8 cellular contexts compared by ENCODE assay signal in the genomic region with DNA sequence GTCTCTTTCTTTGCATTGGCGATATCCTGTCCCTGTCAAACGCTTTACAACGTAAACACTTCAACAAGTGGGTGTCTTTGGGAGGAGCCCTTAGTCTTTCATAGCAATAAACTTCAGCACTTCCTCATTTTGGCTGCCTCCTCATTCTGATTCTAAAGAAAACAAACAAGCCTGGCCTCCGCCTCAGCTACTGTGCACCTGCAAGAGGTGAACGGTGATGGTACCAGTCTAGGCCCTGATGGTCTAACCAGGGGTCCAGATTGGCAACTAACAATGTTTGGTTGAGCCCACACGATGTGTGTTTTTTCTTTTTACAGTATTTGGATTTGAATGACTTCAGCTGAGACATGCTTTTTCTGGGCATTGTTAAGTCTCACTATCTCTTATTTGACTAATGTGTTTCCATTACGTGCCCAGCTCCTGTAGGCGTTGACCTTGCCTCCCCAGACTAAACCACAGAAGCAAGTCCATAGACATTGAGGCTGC. TPM values are rescaled to one million over a fixed set of nuclear protein-coding genes. Genes with fewer than 3 reads are reported as not detected.
A peak's percentile ranks its signal among the peaks of the same experiment; 100 is the strongest.
DNase-seq lines count a peak whose midpoint lies in the region; ATAC-seq and TF ChIP-seq lines count a peak whose summit lies in the region.

No MANE protein-coding gene starts in this region.

- no peak for TF ChIP-seq CTCF in A673 (conservative IDR thresholded peaks at IDR 0.05; ENCODE audit: low read depth, low read length)

- no peaks in the 10 kb centered on the region for H3K27me3 ChIP-seq in A673 (replicated peaks; ENCODE audit: insufficient read depth, low read depth, low read length, poor library complexity)

- H3K27ac Mint-ChIP-seq in activated CD4-positive, alpha-beta memory T cell treated with anti-CD3 and anti-CD28 coated beads, Interleukin-2, amount 10 ng/mL, durations not matched to agents 7 days and 5 days = peak overlapping the region; percentile 31

- no peaks in the 10 kb centered on the region for H3K36me3 Mint-ChIP-seq in activated CD4-positive, alpha-beta memory T cell treated with anti-CD3 and anti-CD28 coated beads, Interleukin-2, amount 10 ng/mL, durations not matched to agents 7 days and 5 days (ENCODE audit: low read depth)

- no peaks in the 10 kb centered on the region for H3K27me3 Mint-ChIP-seq in activated CD4-positive, alpha-beta memory T cell treated with anti-CD3 and anti-CD28 coated beads, Interleukin-2, amount 10 ng/mL, durations not matched to agents 7 days and 5 days

- H3K4me3 ChIP-seq in A673 (ENCODE audit: low read depth, low read length, poor library complexity, severe bottlenecking) = no peak overlapping the region

- H3K4me1 Mint-ChIP-seq in activated CD4-positive, alpha-beta memory T cell treated with anti-CD3 and anti-CD28 coated beads, Interleukin-2, amount 10 ng/mL, durations not matched to agents 7 days and 5 days = peaks cover 8% of the 10 kb centered on the region

- H3K4me1 ChIP-seq in A673 (ENCODE audit: insufficient read depth, low read length, poor library complexity, severe bottlenecking) = peaks cover 8% of the 10 kb centered on the region

- POLR2A ChIA-PET in activated CD4-positive, alpha-beta memory T cell treated with anti-CD3 and anti-CD28 coated beads, Interleukin-2, amount 10 ng/mL, durations not matched to agents 7 days and 5 days (lab: Charles Lee) = no interaction called here
- POLR2A ChIA-PET in A673 (lab: Charles Lee; ENCODE audit: low non-redundant PET) = no interaction called here

- H3K4me3 Mint-ChIP-seq in activated CD4-positive, alpha-beta memory T cell treated with anti-CD3 and anti-CD28 coated beads, Interleukin-2, amount 10 ng/mL, durations not matched to agents 7 days and 5 days = no peak overlapping the region

- H3K9me3 ChIP-seq in A673 (ENCODE audit: low read depth, low read length, poor library complexity, severe bottlenecking) = no peaks in the 10 kb centered on the region

- CTCF ChIA-PET in activated CD4-positive, alpha-beta memory T cell treated with anti-CD3 and anti-CD28 coated beads, Interleukin-2, amount 10 ng/mL, durations not matched to agents 7 days and 5 days (lab: Charles Lee) = interaction anchor here (1.1 to 1.5 kb wide), 2 partner anchors 12 to 278 kb away, joined by 3 to 4 read pairs; no protein-coding TSS in a partner anchor
- CTCF ChIA-PET in A673 (lab: Charles Lee) = no interaction called here

- no peak overlapping the region for H3K27ac ChIP-seq in A673 (ENCODE audit: low read depth, low read length, poor library complexity, severe bottlenecking)

- DNase-seq in Daoy (ENCODE audit: low read depth) (peak; percentile 29), cardiac septum (ENCODE audit: low spot score) (no peak), C1 segment of cervical spinal cord (lab: John Stamatoyannopoulos, UW) (no peak), A673 (ENCODE audit: low spot score) (no peak)
- DNase-seq in activated CD4-positive, alpha-beta memory T cell treated with anti-CD3 and anti-CD28 coated beads, Interleukin-2, amount 10 ng/mL, durations not matched to agents 7 days and 5 days = no peak
- DNase-seq in stimulated activated naive CD4-positive, alpha-beta T cell treated with Interleukin-2 at 50 U/mL for 16 hours (lab: John Stamatoyannopoulos, UW) = peak; percentile 4

- H3K9me3 Mint-ChIP-seq in activated CD4-positive, alpha-beta memory T cell treated with anti-CD3 and anti-CD28 coated beads, Interleukin-2, amount 10 ng/mL, durations not matched to agents 7 days and 5 days = no peaks in the 10 kb centered on the region

- no peaks in the 10 kb centered on the region for H3K36me3 ChIP-seq in A673 (ENCODE audit: insufficient read depth, low read length, poor library complexity, severe bottlenecking)

- intact Hi-C loops in cardiac septum (cut with DNase I) (no loop called here), A673 (cut with micrococcal nuclease; ENCODE audit: unreplicated experiment) (no loop called here)

- BruUV-seq in A673 (replicated peaks; lab: Mats Ljungman, UMichigan) = no TSS peak

- ATAC-seq in GM21515 (IDR thresholded peaks at IDR 0.05; ENCODE audit: unreplicated experiment) = peak; percentile 93
- ATAC-seq in HG03575 (IDR thresholded peaks at IDR 0.05; ENCODE audit: extremely low read depth, insufficient number of reproducible peaks, low FRiP score, unreplicated experiment) = peak; percentile 93

RNA-seq across cellular contexts. Expression of gene CUL3, which starts 53.2 kb away (rescaled TPM):
- total RNA-seq in Daoy (2014; rRNA removed; shearing (Covaris generic)) = 69.8 and 79.8 TPM in 2 replicates
- total RNA-seq in activated CD4-positive, alpha-beta memory T cell treated with anti-CD3 and anti-CD28 coated beads, Interleukin-2, amount 10 ng/mL, durations not matched to agents 7 days and 5 days = 10 to 100 TPM; 66.9 to 72.7 TPM
- total RNA-seq in cardiac septum (66.0 TPM), A673 (2021) (137 and 140 TPM in 2 replicates)

Comparison
In these comparisons a context has a peak if more than half of its experiments do, and no peak if none do; other contexts are left out.
1. DNase-seq: peak in Daoy (single experiment) and stimulated activated naive CD4-positive, alpha-beta T cell treated with Interleukin-2 at 50 U/mL for 16 hours (single experiment); none in activated CD4-positive, alpha-beta memory T cell treated with anti-CD3 and anti-CD28 coated beads, Interleukin-2, amount 10 ng/mL, durations not matched to agents 7 days and 5 days (single experiment), cardiac septum (single experiment), C1 segment of cervical spinal cord (0 of 14) and A673 (single experiment).